In genomic region chr3:85912981-85913380, GRCh38 we compare ENCODE assay signal across 32 cellular contexts.
A peak's percentile ranks its signal among the peaks of the same experiment; 100 is the strongest.
DNase-seq lines count a peak whose midpoint lies in the region; ATAC-seq, FAIRE-seq and TF ChIP-seq lines count a peak whose summit lies in the region.
"Had no signal": no experiment of that assay in that cellular context is flagged by ENCODE, and none has a peak within 500 bp of the region (broad histone marks: within the 10 kb centered on the region; RNA-seq: fewer than 3 reads in every experiment).

No MANE protein-coding gene starts in this region.

- no peak overlapping the region for H3K9ac ChIP-seq in HepG2 (ENCODE audit: insufficient read depth, low read depth, low read length)
- no peak overlapping the region for H3K9ac ChIP-seq in astrocyte (ENCODE audit: low read length)

- in situ Hi-C loops in HepG2 (cut with HindIII; ENCODE audit: extremely low pct_ligation_motif_present, low pct_unique_long_range_greater_than_20kb), result no loop called here

- TF ChIP-seq EP300 in HepG2 (IDR thresholded peaks at IDR 0.05; ENCODE audit: low read depth in 2 of 2, low read length in 2 of 2), result no peak
- TF ChIP-seq EP300 in HepG2 (CRISPR knock-in tag; IDR thresholded peaks at IDR 0.05; ENCODE audit: borderline replicate concordance), result no peak

- no peaks in the 10 kb centered on the region for H3K79me2 ChIP-seq in HepG2 (ENCODE audit: insufficient read depth, low read length)
- no peaks in the 10 kb centered on the region for H3K79me2 ChIP-seq in astrocyte (ENCODE audit: insufficient read depth, low read length)

- no peak for ATAC-seq in HepG2
- ATAC-seq in right lobe of liver, result no peak
- ATAC-seq: activated T-cell treated with anti-CD3 and anti-CD28 coated beads, Interleukin-2, amount 50 U/mL, for 4 hours; effector memory CD8-positive, alpha-beta T cell; esophagus mucosa; heart left ventricle; lower lobe of right lung; naive thymus-derived CD8-positive, alpha-beta T cell had no signal

- H3K9me3 ChIP-seq in HepG2 (ENCODE audit: low read length) (no peaks in the 10 kb centered on the region), right lobe of liver (no peaks in the 10 kb centered on the region), astrocyte (ENCODE audit: insufficient read depth, low read depth, low read length) (no peaks in the 10 kb centered on the region), WERI-Rb-1 (ENCODE audit: severe bottlenecking) (no peaks in the 10 kb centered on the region)
- H3K9me3 ChIP-seq: lower lobe of right lung, upper lobe of left lung had no signal

- H3K9me3 Mint-ChIP-seq in astrocyte (ENCODE audit: unreplicated experiment), result peaks cover 2% of the 10 kb centered on the region

- CTCF ChIA-PET in HepG2 (lab: Yijun Ruan, JAX; ENCODE audit: low intra/inter-chr PET ratio, low total read pairs), result no interaction called here

- H3K36me3 ChIP-seq in HepG2 (replicated peaks in 1 of 2; ENCODE audit: control insufficient read depth in 1 of 2, insufficient read depth in 2 of 2, low read length in 2 of 2) (no peaks in the 10 kb centered on the region), right lobe of liver (no peaks in the 10 kb centered on the region), astrocyte (ENCODE audit: insufficient read depth, low read length) (no peaks in the 10 kb centered on the region), WERI-Rb-1 (no peaks in the 10 kb centered on the region)
- H3K36me3 ChIP-seq: heart left ventricle, lower lobe of right lung, upper lobe of left lung had no signal

- H4K20me1 ChIP-seq in HepG2 (ENCODE audit: insufficient read depth, low read length) (no peaks in the 10 kb centered on the region), astrocyte (ENCODE audit: insufficient read depth, low read length) (no peaks in the 10 kb centered on the region)

- no peaks in the 10 kb centered on the region for H3K27me3 ChIP-seq in HepG2 (ENCODE audit: control insufficient read depth in 1 of 2, insufficient read depth in 2 of 2, low read length in 2 of 2)
- H3K27me3 ChIP-seq in right lobe of liver, result no peaks in the 10 kb centered on the region
- no peaks in the 10 kb centered on the region for H3K27me3 ChIP-seq in astrocyte (ENCODE audit: insufficient read depth, low read length)
- no peaks in the 10 kb centered on the region for H3K27me3 ChIP-seq in WERI-Rb-1 (ENCODE audit: insufficient read depth, low read depth, severe bottlenecking)
- H3K27me3 ChIP-seq: heart left ventricle, upper lobe of left lung had no signal

- no peaks in the 10 kb centered on the region for H3K27me3 Mint-ChIP-seq in astrocyte (ENCODE audit: low read depth, unreplicated experiment)
- H3K27me3 Mint-ChIP-seq: activated naive CD8-positive, alpha-beta T cell treated with anti-CD3 and anti-CD28 coated beads for 36 hours; effector memory CD8-positive, alpha-beta T cell; naive thymus-derived CD8-positive, alpha-beta T cell; progenitor cell of endocrine pancreas had no signal

- peaks cover 8% of the 10 kb centered on the region for H3K4me1 Mint-ChIP-seq in astrocyte (ENCODE audit: low read depth, unreplicated experiment)
- H3K4me1 Mint-ChIP-seq: activated naive CD8-positive, alpha-beta T cell treated with anti-CD3 and anti-CD28 coated beads for 36 hours; CD14-positive monocyte; naive thymus-derived CD8-positive, alpha-beta T cell had no signal

- POLR2A ChIA-PET in HepG2 (lab: Yijun Ruan, JAX), result no interaction called here

- H3K27ac ChIP-seq in HepG2 (ENCODE audit: extremely low read length, insufficient read depth, low read length), result no peak overlapping the region
- H3K27ac ChIP-seq in right lobe of liver, result no peak overlapping the region
- H3K27ac ChIP-seq in astrocyte (ENCODE audit: low read depth, low read length), result no peak overlapping the region
- H3K27ac ChIP-seq in WERI-Rb-1, result no peak overlapping the region
- H3K27ac ChIP-seq: heart left ventricle, lower lobe of right lung, SK-N-MC, upper lobe of left lung had no signal

- no peak for TF ChIP-seq POLR2A in HepG2 (IDR thresholded peaks at IDR 0.05; ENCODE audit: insufficient read depth in 1 of 2, low read depth in 2 of 2, low read length in 2 of 2)
- TF ChIP-seq POLR2A in right lobe of liver (IDR thresholded peaks at IDR 0.05), result no peak

- WGBS in HepG2 (ENCODE audit: low lambda C conversion rate), result 0% methylated on average over 2 of the region's 2 CpGs
- 56% methylated on average over 2 of the region's 2 CpGs for WGBS in right lobe of liver (ENCODE audit: insufficient coverage, low coverage, low lambda C conversion rate, missing lambda C conversion rate)

- no peak for TF ChIP-seq RAD21 in HepG2 (CRISPR knock-in tag; IDR thresholded peaks at IDR 0.05)

- no peak for TF ChIP-seq CTCF in HepG2 (CRISPR knock-in tag; IDR thresholded peaks at IDR 0.05)
- TF ChIP-seq CTCF in right lobe of liver (IDR thresholded peaks at IDR 0.05), result no peak
- no peak for TF ChIP-seq CTCF in astrocyte (IDR thresholded peaks at IDR 0.05; ENCODE audit: insufficient read depth, low read depth, low read length)
- TF ChIP-seq CTCF in WERI-Rb-1 (IDR thresholded peaks at IDR 0.05; ENCODE audit: low read depth, low read length), result no peak

- no TSS peak for BruUV-seq in HepG2 (replicated peaks; lab: Mats Ljungman, UMichigan)

- H3K4me1 ChIP-seq in HepG2 (ENCODE audit: insufficient read depth, low read length), result no peaks in the 10 kb centered on the region
- H3K4me1 ChIP-seq in right lobe of liver, result no peaks in the 10 kb centered on the region
- no peaks in the 10 kb centered on the region for H3K4me1 ChIP-seq in astrocyte (ENCODE audit: insufficient read depth, low read length)
- H3K4me1 ChIP-seq: heart left ventricle, lower lobe of right lung, upper lobe of left lung had no signal

- intact Hi-C loops in HepG2 (cut with micrococcal nuclease; ENCODE audit: unreplicated experiment) (no loop called here), right lobe of liver (cut with DNase I) (no loop called here)

- H2AFZ ChIP-seq in HepG2 (ENCODE audit: low read length) (no peak overlapping the region), astrocyte (ENCODE audit: low read depth, low read length) (no peak overlapping the region)

- peak; percentile 1 for DNase-seq in HepG2 (ENCODE audit: low spot score)
- no peak for DNase-seq in right lobe of liver
- peak; percentile 65 for DNase-seq in astrocyte (ENCODE audit: low read depth)
- DNase-seq in iris pigment epithelial cell (ENCODE audit: low read depth), result peak; percentile 28
- DNase-seq in WERI-Rb-1, result no peak
- no peak for DNase-seq in H4 (ENCODE audit: low spot score)
- DNase-seq in midbrain (lab: John Stamatoyannopoulos, UW), result no peak
- DNase-seq in NCI-H2171 (lab: John Stamatoyannopoulos, UW), result no peak
- DNase-seq: activated CD4-positive, alpha-beta T cell treated with anti-CD3 and anti-CD28 coated beads, Interleukin-2, amount 50 U/mL, for 1 hour; activated CD4-positive, CD25-positive, alpha-beta regulatory T cell; activated gamma-delta T cell; activated naive CD8-positive, alpha-beta T cell treated with anti-CD3 and anti-CD28 coated beads for 36 hours; activated T-cell treated with anti-CD3 and anti-CD28 coated beads, Interleukin-2, amount 50 U/mL, for 4 hours; anterior cingulate cortex; cortex of kidney; effector memory CD8-positive, alpha-beta T cell; EL; heart left ventricle; lower lobe of right lung; naive thymus-derived CD8-positive, alpha-beta T cell; NCI-H1048; NCI-H446 treated with DMSO at 0.1 percent for 48 hours; nucleus accumbens; stimulated activated CD4-positive, alpha-beta T cell treated with anti-CD3 and anti-CD28 coated beads, Interleukin-15, amount 100 ng/mL, for 24 hours; stimulated activated CD4-positive, alpha-beta T cell treated with anti-CD3 and anti-CD28 coated beads, Interleukin-4, amount 100 ng/mL, for 4 hours; T-helper 1 cell; upper lobe of left lung had no signal

- no peak overlapping the region for H3K4me2 ChIP-seq in HepG2 (ENCODE audit: low read depth, low read length)
- H3K4me2 ChIP-seq in astrocyte (ENCODE audit: low read length), result no peak overlapping the region

- no peak for FAIRE-seq in HepG2 (lab: Jason Lieb, UNC)
- FAIRE-seq in astrocyte (lab: Jason Lieb, UNC), result no peak
- FAIRE-seq: H1 had no signal

- H3K27ac Mint-ChIP-seq in astrocyte (ENCODE audit: unreplicated experiment), result no peak overlapping the region
- H3K27ac Mint-ChIP-seq: activated naive CD8-positive, alpha-beta T cell treated with anti-CD3 and anti-CD28 coated beads for 36 hours; CD14-positive monocyte; effector memory CD8-positive, alpha-beta T cell; naive thymus-derived CD8-positive, alpha-beta T cell; progenitor cell of endocrine pancreas had no signal

- no peaks in the 10 kb centered on the region for H3K36me3 Mint-ChIP-seq in astrocyte (ENCODE audit: low read depth, unreplicated experiment)
- H3K36me3 Mint-ChIP-seq: CD14-positive monocyte had no signal

- H3K4me3 ChIP-seq in HepG2 (replicated peaks in 1 of 3; ENCODE audit: insufficient read depth in 1 of 3, low read depth in 2 of 3, low read length in 3 of 3), result no peak overlapping the region
- H3K4me3 ChIP-seq in right lobe of liver, result no peak overlapping the region
- H3K4me3 ChIP-seq in astrocyte (ENCODE audit: insufficient read depth, low read depth, low read length), result no peak overlapping the region
- H3K4me3 ChIP-seq in WERI-Rb-1 (ENCODE audit: low read depth, low read length), result no peak overlapping the region
- H3K4me3 ChIP-seq: heart left ventricle, lower lobe of right lung, SK-N-MC, upper lobe of left lung had no signal

- H3K4me3 Mint-ChIP-seq in astrocyte (ENCODE audit: unreplicated experiment), result no peak overlapping the region
- H3K4me3 Mint-ChIP-seq: activated naive CD8-positive, alpha-beta T cell treated with anti-CD3 and anti-CD28 coated beads for 36 hours; activated T-cell treated with anti-CD3 and anti-CD28 coated beads, Interleukin-2, amount 50 U/mL, for 4 hours; CD14-positive monocyte; effector memory CD8-positive, alpha-beta T cell; naive thymus-derived CD8-positive, alpha-beta T cell had no signal

TF ChIP-seq in HepG2, 621 proteins besides CTCF, POLR2A, EP300 and RAD21:
- TF ChIP-seq ASH2L (IDR thresholded peaks at IDR 0.05; ENCODE audit: insufficient read length, low read depth, low read length), result no peak

Comparison
In these comparisons a context has a peak if more than half of its experiments do, and no peak if none do; other contexts are left out.
1. DNase-seq: peak in HepG2 (single experiment), astrocyte (single experiment) and iris pigment epithelial cell (single experiment); none in right lobe of liver (0 of 3), WERI-Rb-1 (single experiment), H4 (single experiment), midbrain (single experiment) and NCI-H2171 (single experiment).